In genomic region chr12:132345555-132346200, GRCh38 we compare ENCODE assay signal across 1 cellular context.
TF ChIP-seq lines count a peak whose summit lies in the region.

No MANE protein-coding gene starts in this region.

TF ChIP-seq in H1, 55 proteins besides CTCF, POLR2A, EP300 and RAD21:
- TF ChIP-seq ASH2L (IDR thresholded peaks at IDR 0.05; ENCODE audit: low read length) (no peak), TEAD4 (IDR thresholded peaks at IDR 0.05; ENCODE audit: low read depth, low read length) (no peak), KDM5A (IDR thresholded peaks at IDR 0.05; ENCODE audit: low read length) (no peak)
